Comparison of ENCODE assay signal across 9 cellular contexts in the genomic region with DNA sequence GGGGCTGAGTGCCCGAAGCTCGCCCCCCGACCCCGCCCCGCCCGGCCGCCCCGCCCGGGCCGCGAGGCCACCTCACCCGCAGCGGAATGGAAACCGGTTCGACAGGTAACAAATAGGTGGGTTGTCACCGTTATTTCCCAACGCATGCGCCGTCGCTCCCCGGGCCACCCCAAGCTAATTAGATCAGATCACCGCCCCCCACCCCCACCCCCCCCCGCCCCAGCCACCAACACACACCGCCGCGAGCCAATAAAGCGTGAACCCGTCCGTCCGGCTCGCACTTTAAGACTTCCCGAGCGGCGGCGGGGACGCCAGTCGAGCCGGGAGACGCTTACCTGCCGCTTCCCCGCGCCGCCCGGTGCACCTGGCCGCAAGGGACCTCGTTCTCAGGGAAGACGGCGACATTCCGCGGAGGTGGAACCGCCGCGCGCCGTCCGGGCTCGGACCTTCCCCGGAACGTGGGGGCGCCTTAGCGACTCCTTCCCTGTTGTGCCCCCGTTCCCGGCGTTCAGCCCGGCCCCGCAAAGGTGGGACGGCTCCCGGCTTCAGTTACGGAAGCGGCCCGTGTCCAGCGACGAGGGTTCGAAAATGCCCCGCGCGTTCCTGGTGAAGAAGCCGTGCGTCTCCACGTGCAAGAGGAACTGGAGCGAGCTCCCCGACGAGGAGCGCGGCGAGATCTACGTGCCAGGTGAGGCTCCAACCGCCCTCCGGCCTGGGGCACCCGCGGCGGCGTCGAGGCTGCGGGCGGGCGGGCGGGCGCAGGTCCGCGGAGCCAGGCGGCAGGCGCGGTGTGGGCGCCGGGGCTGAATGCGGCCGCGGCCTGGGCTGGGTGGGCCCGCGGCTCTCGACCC. TPM values are rescaled to one million over a fixed set of nuclear protein-coding genes. Genes with fewer than 3 reads are reported as not detected.
DNase-seq lines count a peak whose midpoint lies in the region; ATAC-seq, FAIRE-seq and TF ChIP-seq lines count a peak whose summit lies in the region.
"Had no signal": no experiment of that assay in that cellular context is flagged by ENCODE, and none has a peak within 500 bp of the region (broad histone marks: within the 10 kb centered on the region; RNA-seq: fewer than 3 reads in every experiment).

A gene (plus strand): TSS at position 278 of the 851 bp plus-strand sequence. CDS start 311 bp downstream, at position 589.

- peaks cover 15% of the 10 kb centered on the region; the same call in 1 of the 2 replicates for H3K23me2 ChIP-seq in H1 (ENCODE audit: low read depth, low read length)

- H4K91ac ChIP-seq in H1 (replicated peaks; ENCODE audit: insufficient read length, low read length): peak within 1 kb of the TSS; percentile 71

- H3K79me1 ChIP-seq in H1 (ENCODE audit: low read depth, low read length): 0 out of 2 replicates have a peak, but pooled peaks cover 3% of the 10 kb centered on the region

- H2BK120ac ChIP-seq in H1 (replicated peaks; ENCODE audit: low read depth, low read length): no peak within 1 kb of the TSS

- peak within 1 kb of the TSS; percentile 94 for H4K8ac ChIP-seq in H1 (ENCODE audit: extremely low read depth, insufficient read depth, low read length)

- no peak for ATAC-seq in HG03520 (IDR thresholded peaks at IDR 0.05; ENCODE audit: unreplicated experiment)
- ATAC-seq in HG03280 (IDR thresholded peaks at IDR 0.05; ENCODE audit: unreplicated experiment): no peak
- no peak for ATAC-seq in GM18870 (IDR thresholded peaks at IDR 0.05; ENCODE audit: unreplicated experiment)

- peaks cover 14 to 34% (median 24%) of the 10 kb centered on the region in 4 experiments for H3K4me1 ChIP-seq in H1 (replicated peaks in 1 of 4; ENCODE audit: control insufficient read depth in 3 of 4, insufficient read depth in 4 of 4, low read length in 3 of 4)

- peak within 1 kb of the TSS; percentile 55; the same call in 1 of the 2 replicates for H2BK12ac ChIP-seq in H1 (ENCODE audit: low read depth, low read length)

- H3K9ac ChIP-seq in H1 (replicated peaks in 1 of 4; ENCODE audit: extremely low read depth in 1 of 4, low read depth in 3 of 4, low read length in 3 of 4): peak within 1 kb of the TSS in 3 of 4 experiments; percentile 21 to 58 (median 55); a peak in 2 of 7 replicates

- H3K23ac ChIP-seq in H1 (ENCODE audit: insufficient read length): no peak within 1 kb of the TSS

- no peak for FAIRE-seq in H1 (lab: Jason Lieb, UNC)

- CTCF ChIA-PET in H1 (lab: Charles Lee; ENCODE audit: partially characterized antibody): interaction anchor here (0.9 to 12.7 kb wide), 4 partner anchors 10 to 99 kb away, joined by 3 to 109 read pairs (median 8); a partner anchor contains a TSS

- no peak within 1 kb of the TSS for H4K5ac ChIP-seq in H1 (ENCODE audit: insufficient read length, low read depth, low read length)

- TF ChIP-seq POLR2A in H1 (IDR thresholded peaks at IDR 0.05; ENCODE audit: control extremely low read depth in 1 of 2, low read depth in 2 of 2, low read length in 2 of 2): no peak

- peak within 1 kb of the TSS; percentile 92 for H3K27ac Mint-ChIP-seq in progenitor cell of endocrine pancreas

- H2BK15ac ChIP-seq in H1 (ENCODE audit: low read length): peak within 1 kb of the TSS; percentile 94; the same call in 1 of the 2 replicates

- peak within 1 kb of the TSS; percentile 87 for H3K4ac ChIP-seq in H1 (replicated peaks; ENCODE audit: insufficient read length, low read depth, low read length)

- peaks cover 27% of the 10 kb centered on the region for H3K27me3 Mint-ChIP-seq in progenitor cell of endocrine pancreas

- intact Hi-C loops in head of caudate nucleus (cut with DNase I): no loop called here

- H3K4me2 ChIP-seq in H1 (ENCODE audit: insufficient read depth in 1 of 2, low read depth in 2 of 2, low read length in 2 of 2): peak within 1 kb of the TSS; percentile 83 to 98

- POLR2A ChIA-PET in H1 (lab: Charles Lee; ENCODE audit: partially characterized antibody): interaction anchor here (0.6 to 3.4 kb wide), 6 partner anchors 16 to 1221 kb away, joined by 3 to 11 read pairs (median 5); a partner anchor contains a TSS

- peaks cover 0 to 5% of the 10 kb centered on the region in 2 experiments for H4K20me1 ChIP-seq in H1 (replicated peaks in 1 of 2; ENCODE audit: control insufficient read depth in 1 of 2, insufficient read depth in 2 of 2, low read length in 2 of 2)

- H3K36me3 Mint-ChIP-seq in progenitor cell of endocrine pancreas (ENCODE audit: insufficient read depth): no peaks in the 10 kb centered on the region

- TF ChIP-seq RAD21 in H1 (IDR thresholded peaks at IDR 0.05 in 1 of 2, conservative IDR thresholded peaks at IDR 0.05 in 1 of 2; ENCODE audit: low read depth in 2 of 2, low read length in 2 of 2): no peak

- H3K14ac ChIP-seq in H1 (ENCODE audit: insufficient read length): no peak within 1 kb of the TSS

- TF ChIP-seq CTCF in GM10266 (IDR thresholded peaks at IDR 0.05; ENCODE audit: control insufficient read depth, insufficient read depth, low read depth, missing control alignments) (no peak), H1 (IDR thresholded peaks at IDR 0.05; ENCODE audit: control extremely low read depth in 1 of 3, insufficient read depth in 1 of 3, low read depth in 1 of 3, low read length in 3 of 3) (no peak), progenitor cell of endocrine pancreas (IDR thresholded peaks at IDR 0.05; ENCODE audit: unreplicated experiment) (no peak)

- 0 out of 2 replicates have a peak within 1 kb of the TSS, but pooled peaks have one; percentile 21 for H2BK20ac ChIP-seq in H1 (ENCODE audit: low read length)

- H3K18ac ChIP-seq in H1 (ENCODE audit: extremely low read depth, low read length): peak within 1 kb of the TSS; percentile 68

- H3K56ac ChIP-seq in H1 (replicated peaks; ENCODE audit: insufficient read length, low read depth, low read length): peak within 1 kb of the TSS; percentile 6

- WGBS in H1 (ENCODE audit: extremely low coverage in 1 of 2, insufficient coverage in 1 of 2, insufficient read length in 1 of 2, insufficient replicate concordance in 2 of 2, low coverage in 1 of 2, low lambda C conversion rate in 2 of 2, missing lambda C conversion rate in 1 of 2), 2 experiments: 1% methylated on average over 34 of the region's 112 CpGs; no CpG with 5 or more reads in 1 of the 2 experiments

- H3K79me2 ChIP-seq in H1 (ENCODE audit: control insufficient read depth in 1 of 2, insufficient read depth in 2 of 2, low read length in 2 of 2): no peaks in the 10 kb centered on the region

- no peak within 1 kb of the TSS for H2AK5ac ChIP-seq in H1 (ENCODE audit: low read depth, low read length)

- DNase-seq in GM10266 (ENCODE audit: extremely low spot score) (peak; percentile 57), NCI-H510A (lab: John Stamatoyannopoulos, UW) (peak; percentile 84), H1 (ENCODE audit: low read depth in 1 of 2, low spot score in 2 of 2) (peak in 1 of 2 experiments; percentile 76), progenitor cell of endocrine pancreas (ENCODE audit: low spot score, unreplicated experiment) (peak; percentile 81), head of caudate nucleus (no peak)

- peak within 1 kb of the TSS; percentile 82 for H3K4me3 Mint-ChIP-seq in progenitor cell of endocrine pancreas (ENCODE audit: low read depth)

- H3K27ac ChIP-seq in H1 (ENCODE audit: low read depth, low read length): no peak within 1 kb of the TSS

- peaks cover 20 to 56% (median 51%) of the 10 kb centered on the region in 4 experiments for H3K27me3 ChIP-seq in H1 (replicated peaks in 1 of 4; ENCODE audit: control insufficient read depth in 3 of 4, extremely low read depth in 1 of 4, insufficient read depth in 3 of 4, low read length in 3 of 4)

- peak within 1 kb of the TSS; percentile 61 to 72 (median 64) for H3K4me3 ChIP-seq in H1 (ENCODE audit: extremely low read depth in 1 of 4, insufficient read depth in 2 of 4, low read depth in 3 of 4, low read length in 4 of 4)

- H2AFZ ChIP-seq in H1 (ENCODE audit: low read length): 0 out of 2 replicates have a peak within 1 kb of the TSS, but pooled peaks have one; percentile 10

- no peaks in the 10 kb centered on the region for H3K36me3 ChIP-seq in H1 (ENCODE audit: control insufficient read depth in 2 of 4, insufficient read depth in 4 of 4, low read length in 3 of 4)

- H2BK5ac ChIP-seq in H1 (ENCODE audit: low read depth, low read length): peak within 1 kb of the TSS; percentile 66; the same call in 1 of the 2 replicates

- no peaks in the 10 kb centered on the region for H3K9me3 Mint-ChIP-seq in progenitor cell of endocrine pancreas (ENCODE audit: low read depth)

- H3K4me1 Mint-ChIP-seq in progenitor cell of endocrine pancreas (ENCODE audit: low read depth): peaks cover 25% of the 10 kb centered on the region

- no peak for TF ChIP-seq EP300 in H1 (IDR thresholded peaks at IDR 0.05; ENCODE audit: borderline replicate concordance in 1 of 2, low read depth in 2 of 2, low read length in 2 of 2)

- H3K9me3 ChIP-seq in H1 (ENCODE audit: insufficient read depth in 2 of 2, low read depth in 1 of 2, low read length in 1 of 2): no peaks in the 10 kb centered on the region

TF ChIP-seq in H1, 55 proteins besides CTCF, POLR2A, EP300 and RAD21 (continues in another document):
- TF ChIP-seq NRF1 (IDR thresholded peaks at IDR 0.05; ENCODE audit: low read depth, low read length) (peak; percentile 36), CTBP2 (IDR thresholded peaks at IDR 0.05; ENCODE audit: borderline replicate concordance, insufficient read depth, insufficient read length, low read length) (no peak), TCF12 (IDR thresholded peaks at IDR 0.05; ENCODE audit: low read depth, low read length) (peak; percentile 61; the same call in 1 of the 2 replicates), POLR2AphosphoS5 (IDR thresholded peaks at IDR 0.05; ENCODE audit: low read depth, low read length) (0 out of 2 replicates have a peak, but pooled peaks have one; percentile 16), TAF1 (IDR thresholded peaks at IDR 0.05; ENCODE audit: low read depth, low read length) (peak; percentile 25; the same call in 1 of the 2 replicates), JUND (IDR thresholded peaks at IDR 0.05; ENCODE audit: low read length) (no peak), HDAC2 (IDR thresholded peaks at IDR 0.05; ENCODE audit: borderline replicate concordance in 1 of 2, low read depth in 2 of 2, low read length in 2 of 2) (0 out of 4 replicates have a peak, but pooled peaks of 1 of the 2 experiments have one; percentile 69)
- TF ChIP-seq, protein P1, sequence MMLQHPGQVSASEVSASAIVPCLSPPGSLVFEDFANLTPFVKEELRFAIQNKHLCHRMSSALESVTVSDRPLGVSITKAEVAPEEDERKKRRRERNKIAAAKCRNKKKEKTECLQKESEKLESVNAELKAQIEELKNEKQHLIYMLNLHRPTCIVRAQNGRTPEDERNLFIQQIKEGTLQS (IDR thresholded peaks at IDR 0.05; ENCODE audit: insufficient read depth, low read depth, low read length): no peak

RNA-seq across cellular contexts. Expression of the gene that starts here (rescaled TPM):
- total RNA-seq in H1 (2021; fragmentation: NEBNext Ultra II Directional; extraction: Animal tissue kit (Norgen Biotek cat#: 25700)): 3.3 and 3.4 TPM in 2 replicates
- 2.6 and 3.3 TPM in 2 replicates for polyA plus RNA-seq in H1 (2011; rRNA removed)
- 2.5 TPM for polyA plus RNA-seq in H1 (2011; cell fraction: cytosol; rRNA removed)
- polyA plus RNA-seq in H1 (2011; cell fraction: nucleus; rRNA removed): 3.3 TPM
- polyA plus RNA-seq in H1 (2012, experiment 1 of 2): 2.3 to 2.6 TPM (median 2.5 TPM) in 4 replicates
- 3.8 TPM for polyA plus RNA-seq in H1 (2012, experiment 2 of 2)
- polyA plus RNA-seq in H1 (2013, experiment 1 of 2): 1.8 TPM
- polyA plus RNA-seq in H1 (2013, experiment 2 of 2): 2.2 TPM
- polyA minus RNA-seq in H1 (2011; rRNA and poly(A)+ RNA removed): 2.9 TPM in 2 replicates
- 1.4 TPM for polyA minus RNA-seq in H1 (2011; cell fraction: cytosol; rRNA and poly(A)+ RNA removed)
- 2.0 TPM for polyA minus RNA-seq in H1 (2011; cell fraction: nucleus; rRNA and poly(A)+ RNA removed)
- 12.4 and 12.7 TPM in 2 replicates for total RNA-seq in progenitor cell of endocrine pancreas
- total RNA-seq: HT1080 had no signal

Comparison
In these comparisons a context has a peak if more than half of its experiments do, and no peak if none do; other contexts are left out.
1. DNase-seq: peak in GM10266 (single experiment), NCI-H510A (single experiment) and progenitor cell of endocrine pancreas (single experiment); none in head of caudate nucleus (0 of 42).